Comparison of ENCODE assay signal across 24 cellular contexts in genomic region chr4:56646341-56646740, GRCh38. TPM values are rescaled to one million over a fixed set of nuclear protein-coding genes. Genes with fewer than 3 reads are reported as not detected.
"Had no signal": no experiment of that assay in that cellular context is flagged by ENCODE, and none has a peak within 500 bp of the region (broad histone marks: within the 10 kb centered on the region; RNA-seq: fewer than 3 reads in every experiment).

No MANE protein-coding gene starts in this region.

- H3K27ac Mint-ChIP-seq: activated naive CD4-positive, alpha-beta T cell treated with anti-CD3 and anti-CD28 coated beads, Interleukin-2, amount 10 ng/mL, durations not matched to agents 7 days and 5 days; activated naive CD8-positive, alpha-beta T cell treated with anti-CD3 and anti-CD28 coated beads, Interleukin-2, amount 10 ng/mL, durations not matched to agents 7 days and 5 days; activated T-helper 2 cell treated with anti-CD3 and anti-CD28 coated beads, Interferon-gamma antibody, Interleukin-2, Interleukin-4, amounts not matched to agents 10 μg/mL and 5 μg/mL and 100 μg/mL, durations not matched to agents 14 hours and 24 hours and 36 hours; T-cell had no signal

- H3K27me3 Mint-ChIP-seq: activated naive CD4-positive, alpha-beta T cell treated with anti-CD3 and anti-CD28 coated beads, Interleukin-2, amount 10 ng/mL, durations not matched to agents 7 days and 5 days; activated naive CD8-positive, alpha-beta T cell treated with anti-CD3 and anti-CD28 coated beads, Interleukin-2, amount 10 ng/mL, durations not matched to agents 7 days and 5 days; T-cell had no signal

- H3K27me3 ChIP-seq: breast epithelium, MG63 had no signal

- ATAC-seq: T-cell had no signal

- H3K4me3 ChIP-seq: breast epithelium, MG63 had no signal

- H3K36me3 ChIP-seq: breast epithelium, MG63 had no signal

- H3K4me1 ChIP-seq: breast epithelium had no signal

- H3K4me3 Mint-ChIP-seq: activated naive CD4-positive, alpha-beta T cell treated with anti-CD3 and anti-CD28 coated beads, Interleukin-2, amount 10 ng/mL, durations not matched to agents 7 days and 5 days; activated naive CD8-positive, alpha-beta T cell treated with anti-CD3 and anti-CD28 coated beads, Interleukin-2, amount 10 ng/mL, durations not matched to agents 7 days and 5 days; T-cell had no signal

- DNase-seq: activated CD4-positive, CD25-positive, alpha-beta regulatory T cell; activated CD8-positive, alpha-beta memory T cell treated with anti-CD3 and anti-CD28 coated beads, Interleukin-2, amount 50 U/mL, for 48 hours; activated gamma-delta T cell treated with Interleukin-2 at 50 U/mL for 16 hours; activated naive CD4-positive, alpha-beta T cell treated with anti-CD3 and anti-CD28 coated beads, Interleukin-2, amount 10 ng/mL, durations not matched to agents 7 days and 5 days; activated naive CD8-positive, alpha-beta T cell treated with anti-CD3 and anti-CD28 coated beads, Interleukin-2, amount 10 ng/mL, durations not matched to agents 7 days and 5 days; activated T-cell treated with anti-CD3 and anti-CD28 coated beads, Interleukin-2, amount 50 U/mL, for 1 hour; aorta; caudate nucleus; MG63; MV-4-11; NCI-H1092 treated with DMSO at 0.1 percent for 48 hours; NCI-H1417 treated with DMSO at 0.1 percent for 48 hours; NCI-H1694; NCI-H2029; NCI-H345; NCI-H510A; NCI-H526 treated with DMSO at 0.1 percent for 48 hours; NCI-H82; SIG-M5; T-cell had no signal

- H3K9me3 ChIP-seq: breast epithelium, MG63 had no signal

RNA-seq across cellular contexts. Expression of gene HOPX, which starts 34.8 kb away (rescaled TPM):
- total RNA-seq: OCI-LY7, RPMI7951 had no signal
